Comparison of ENCODE assay signal across 8 cellular contexts in genomic region chr17:16215002-16215272, GRCh38. TPM values are rescaled to one million over a fixed set of nuclear protein-coding genes. Genes with fewer than 3 reads are reported as not detected.
DNase-seq lines count a peak whose midpoint lies in the region; ATAC-seq, FAIRE-seq and TF ChIP-seq lines count a peak whose summit lies in the region.

No MANE protein-coding gene starts in this region.

- peaks cover 65% of the 10 kb centered on the region for H3K4me1 Mint-ChIP-seq in activated T-cell treated with anti-CD3 and anti-CD28 coated beads, Interleukin-2, amount 50 U/mL, for 72 hours (ENCODE audit: low read depth)

- intact Hi-C loops in HCT116 (cut with micrococcal nuclease): no loop called here

- H3K79me2 ChIP-seq in HCT116 (ENCODE audit: insufficient read depth, low read length) (peaks cover 90% of the 10 kb centered on the region), Loucy (ENCODE audit: insufficient read depth, low read length) (peaks cover 92% of the 10 kb centered on the region), osteoblast (ENCODE audit: insufficient read depth, low read length) (peaks cover 94% of the 10 kb centered on the region)

- FAIRE-seq in frontal cortex (lab: Jason Lieb, UNC): no peak

- peak; percentile 48 for ATAC-seq in HCT116
- peak; percentile 55 to 61 for ATAC-seq in activated T-cell treated with anti-CD3 and anti-CD28 coated beads, Interleukin-2, amount 50 U/mL, for 72 hours (replicated peaks in 1 of 2)

- TF ChIP-seq CTCF in HCT116 (IDR thresholded peaks at IDR 0.05 in 2 of 3, conservative IDR thresholded peaks at IDR 0.05 in 1 of 3; ENCODE audit: borderline replicate concordance in 1 of 3, insufficient read depth in 1 of 3, low read depth in 2 of 3, low read length in 2 of 3) (no peak), Loucy (conservative IDR thresholded peaks at IDR 0.05; ENCODE audit: low read length) (no peak), osteoblast (IDR thresholded peaks at IDR 0.05; ENCODE audit: extremely low read depth, low read depth, low read length) (no peak)

- no peak for TF ChIP-seq RAD21 in HCT116 (IDR thresholded peaks at IDR 0.05; ENCODE audit: low read depth)

- H3K9me3 ChIP-seq in HCT116 (ENCODE audit: control insufficient read depth in 1 of 2, insufficient read depth in 1 of 2, low read depth in 1 of 2, low read length in 2 of 2) (no peaks in the 10 kb centered on the region), Loucy (ENCODE audit: insufficient read depth, low read depth, low read length) (no peaks in the 10 kb centered on the region), osteoblast (ENCODE audit: low read depth, low read length) (no peaks in the 10 kb centered on the region)

- POLR2A ChIA-PET in HCT116 (lab: Charles Lee): interaction anchor here (0.6 to 3.5 kb wide), 6 partner anchors 9 to 149 kb away, joined by 3 to 12 read pairs (median 3); no protein-coding TSS in a partner anchor

- peaks cover 2% of the 10 kb centered on the region in 2 donors for H3K36me3 Mint-ChIP-seq in activated T-cell treated with anti-CD3 and anti-CD28 coated beads, Interleukin-2, amount 50 U/mL, for 72 hours (ENCODE audit: insufficient read depth in 2 of 2)

- DNase-seq in NCI-H1092 treated with DMSO at 0.1 percent for 48 hours (lab: John Stamatoyannopoulos, UW) (peak; percentile 38), NCI-H1092 (lab: John Stamatoyannopoulos, UW) (no peak), HCT116 (ENCODE audit: low read depth, low spot score) (no peak), frontal cortex (ENCODE audit: low spot score in 2 of 2) (peak; percentile 42 to 50), osteoblast (ENCODE audit: insufficient read length, low spot score, missing footprints) (peak; percentile 71), Kasumi-1 (lab: John Stamatoyannopoulos, UW) (no peak)
- peak; percentile 52 to 56 for DNase-seq in activated T-cell treated with anti-CD3 and anti-CD28 coated beads, Interleukin-2, amount 50 U/mL, for 72 hours

- TF ChIP-seq POLR2A in HCT116 (IDR thresholded peaks at IDR 0.05; ENCODE audit: borderline replicate concordance, extremely low read depth, insufficient read depth, insufficient read length): no peak

- RAD21 ChIA-PET in HCT116 (lab: Charles Lee; ENCODE audit: low non-redundant PET in 1 of 2, low total read pairs in 2 of 2, uncharacterized antibody in 2 of 2, unreplicated experiment in 2 of 2): interaction anchor here in 1 of 2 experiments (1.6 kb wide), 1 partner anchor 71 kb away, joined by 3 read pairs; no protein-coding TSS in a partner anchor

- H3K9me2 ChIP-seq in HCT116 (ENCODE audit: insufficient read depth): no peaks in the 10 kb centered on the region
- no peaks in the 10 kb centered on the region for H3K9me2 ChIP-seq in Loucy (replicated peaks; ENCODE audit: low read depth, low read length)

- H2AFZ ChIP-seq in HCT116 (ENCODE audit: low read depth, low read length, poor library complexity, severe bottlenecking) (no peak overlapping the region), Loucy (ENCODE audit: low read length) (peak overlapping the region; percentile 82), osteoblast (ENCODE audit: low read length) (peak overlapping the region; percentile 71)

- no TSS peak for BruUV-seq in HCT116 (replicated peaks; lab: Mats Ljungman, UMichigan)

- peaks cover 3% of the 10 kb centered on the region for H3F3A ChIP-seq in Loucy (ENCODE audit: low read depth)

- CTCF ChIA-PET in HCT116 (lab: Charles Lee): no interaction called here

- peak overlapping the region; percentile 95 to 98 for H3K4me3 Mint-ChIP-seq in activated T-cell treated with anti-CD3 and anti-CD28 coated beads, Interleukin-2, amount 50 U/mL, for 72 hours

- H3K9ac ChIP-seq in HCT116 (ENCODE audit: low read length): peak overlapping the region; percentile 89
- peak overlapping the region; percentile 97 for H3K9ac ChIP-seq in Loucy (ENCODE audit: low read depth, low read length, poor library complexity, severe bottlenecking)

- no peaks in the 10 kb centered on the region for H3K27me3 ChIP-seq in HCT116 (ENCODE audit: insufficient read depth, low read length)
- H3K27me3 ChIP-seq in Loucy (ENCODE audit: insufficient read depth, low read length, poor library complexity, severe bottlenecking): peaks cover 7% of the 10 kb centered on the region
- H3K27me3 ChIP-seq in osteoblast (ENCODE audit: insufficient read depth, low read length): no peaks in the 10 kb centered on the region

- peak overlapping the region; percentile 55 for H3K27ac Mint-ChIP-seq in activated T-cell treated with anti-CD3 and anti-CD28 coated beads, Interleukin-2, amount 50 U/mL, for 72 hours

- H3K36me3 ChIP-seq in HCT116 (ENCODE audit: control insufficient read depth in 1 of 2, insufficient read depth in 2 of 2, low read length in 2 of 2): 0 out of 4 replicates have a peak, but pooled peaks cover 0 to 6% of the 10 kb centered on the region in 2 experiments
- H3K36me3 ChIP-seq in Loucy (ENCODE audit: insufficient read depth, low read length): no peaks in the 10 kb centered on the region
- H3K36me3 ChIP-seq in osteoblast (ENCODE audit: insufficient read depth, low read length): no peaks in the 10 kb centered on the region

- H3K4me2 ChIP-seq in HCT116 (ENCODE audit: low read length) (peak overlapping the region; percentile 78), Loucy (ENCODE audit: low read depth, low read length, poor library complexity, severe bottlenecking) (peak overlapping the region; percentile 95), osteoblast (ENCODE audit: insufficient read depth, low read length) (peak overlapping the region; percentile 93)

- no peaks in the 10 kb centered on the region for H3K27me3 Mint-ChIP-seq in activated T-cell treated with anti-CD3 and anti-CD28 coated beads, Interleukin-2, amount 50 U/mL, for 72 hours (ENCODE audit: low read depth)

- H3K4me3 ChIP-seq in HCT116 (replicated peaks in 1 of 2; ENCODE audit: low read depth in 1 of 2, low read length in 2 of 2) (peak overlapping the region; percentile 78 to 87), Loucy (ENCODE audit: low read length, poor library complexity, severe bottlenecking) (peak overlapping the region; percentile 85), osteoblast (ENCODE audit: insufficient read depth, low read length) (peak overlapping the region; percentile 94)

- no peaks in the 10 kb centered on the region for H3K9me3 Mint-ChIP-seq in activated T-cell treated with anti-CD3 and anti-CD28 coated beads, Interleukin-2, amount 50 U/mL, for 72 hours

- H3K4me1 ChIP-seq in HCT116 (ENCODE audit: control insufficient read depth in 1 of 2, insufficient read depth in 2 of 2, low read length in 2 of 2) (peaks cover 13 to 37% of the 10 kb centered on the region in 2 experiments; a peak in 3 of 4 replicates), Loucy (ENCODE audit: insufficient read depth, low read length, poor library complexity, severe bottlenecking) (peaks cover 43% of the 10 kb centered on the region), osteoblast (ENCODE audit: insufficient read depth, low read length) (peaks cover 24% of the 10 kb centered on the region)

- H4K20me1 ChIP-seq in HCT116 (ENCODE audit: insufficient read depth) (peaks cover 17% of the 10 kb centered on the region; the same call in 1 of the 2 replicates), Loucy (ENCODE audit: insufficient read depth, low read length, poor library complexity, severe bottlenecking) (peaks cover 54% of the 10 kb centered on the region), osteoblast (ENCODE audit: insufficient read depth, low read length) (peaks cover 22% of the 10 kb centered on the region)

- peak overlapping the region; percentile 94 for H3K27ac ChIP-seq in HCT116 (ENCODE audit: low read depth, low read length)
- peak overlapping the region; percentile 81 for H3K27ac ChIP-seq in osteoblast (ENCODE audit: low read depth, low read length)

TF ChIP-seq in HCT116, 20 proteins besides CTCF, POLR2A, EP300 and RAD21 (continues in another document):
- TF ChIP-seq REST (IDR thresholded peaks at IDR 0.05; ENCODE audit: low read depth) (no peak), POLR2AphosphoS5 (IDR thresholded peaks at IDR 0.05; ENCODE audit: low read depth, low read length) (no peak), SRF (IDR thresholded peaks at IDR 0.05; ENCODE audit: low read depth) (no peak), YY1 (IDR thresholded peaks at IDR 0.05; ENCODE audit: extremely low read depth, insufficient replicate concordance, low read depth, low read length) (no peak), ELF1 (IDR thresholded peaks at IDR 0.05; ENCODE audit: borderline replicate concordance, low read depth) (no peak), FOSL1 (IDR thresholded peaks at IDR 0.05; ENCODE audit: low read depth) (no peak), TCF7L2 (IDR thresholded peaks at IDR 0.05; ENCODE audit: borderline replicate concordance, extremely low read depth, insufficient read depth, insufficient read length) (no peak)

RNA-seq across cellular contexts. Expression of gene NCOR1, which starts 0.4 kb away (rescaled TPM):
- total RNA-seq in HCT116 (2021; ENCODE audit: unreplicated experiment) (43.7 TPM), frontal cortex (104 TPM), osteoblast (70.7 and 86.9 TPM in 2 replicates)
- 17.2 and 28.6 TPM in 2 replicates for polyA plus RNA-seq in HCT116 (2012)
- 100 to 1,000 TPM; 117 to 130 TPM for total RNA-seq in activated T-cell treated with anti-CD3 and anti-CD28 coated beads, Interleukin-2, amount 50 U/mL, for 72 hours

RNA-seq across cellular contexts. Expression of gene PIGL, which starts 2.1 kb away (rescaled TPM):
- 36.8 TPM for total RNA-seq in HCT116 (2021; ENCODE audit: unreplicated experiment)
- polyA plus RNA-seq in HCT116 (2012): 34.4 and 40.5 TPM in 2 replicates
- total RNA-seq in activated T-cell treated with anti-CD3 and anti-CD28 coated beads, Interleukin-2, amount 50 U/mL, for 72 hours: 10 to 100 TPM; 42.5 to 51.9 TPM
- 20.4 TPM for total RNA-seq in frontal cortex
- 21.8 and 23.5 TPM in 2 replicates for total RNA-seq in osteoblast

Comparison
In these comparisons a context has a peak if more than half of its experiments do, and no peak if none do; other contexts are left out.
1. DNase-seq: peak in NCI-H1092 treated with DMSO at 0.1 percent for 48 hours (single experiment), activated T-cell treated with anti-CD3 and anti-CD28 coated beads, Interleukin-2, amount 50 U/mL, for 72 hours (2 of 2), frontal cortex (2 of 2) and osteoblast (single experiment); none in NCI-H1092 (single experiment), HCT116 (single experiment) and Kasumi-1 (0 of 2).
2. Peak in every context shown above with its lines, with median percentiles within 50 percentile points of each other: H3K4me2 ChIP-seq and H3K4me3 ChIP-seq.